In the genomic region with DNA sequence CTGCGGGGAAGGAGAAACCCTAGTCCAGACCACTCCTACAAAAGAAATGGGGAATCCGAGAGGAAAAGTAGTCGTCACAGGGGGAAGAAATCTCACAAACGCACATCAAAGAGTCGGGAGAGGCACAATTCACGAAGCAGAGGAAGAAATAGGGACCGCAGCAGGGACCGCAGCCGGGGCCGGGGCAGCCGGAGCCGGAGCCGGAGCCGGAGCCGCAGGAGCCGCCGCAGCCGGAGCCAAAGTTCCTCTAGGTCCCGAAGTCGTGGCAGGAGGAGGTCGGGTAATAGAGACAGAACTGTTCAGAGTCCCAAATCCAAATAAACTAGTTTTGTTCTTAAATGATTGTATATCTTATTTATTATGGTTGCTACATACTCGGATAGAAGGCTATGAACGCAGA, we compare ENCODE assay signal across 25 cellular contexts.
"Had no signal": no experiment of that assay in that cellular context is flagged by ENCODE, and none has a peak within 500 bp of the region (broad histone marks: within the 10 kb centered on the region; RNA-seq: fewer than 3 reads in every experiment).

No MANE protein-coding gene starts in this region.

- FAIRE-seq: islet of Langerhans, urothelium cell line had no signal

- ATAC-seq: activated CD4-positive, alpha-beta T cell treated with anti-CD3 and anti-CD28 coated beads for 36 hours; activated CD8-positive, alpha-beta memory T cell treated with anti-CD3 and anti-CD28 coated beads, Interleukin-2, amount 10 ng/mL, durations not matched to agents 7 days and 5 days; activated CD8-positive, alpha-beta T cell treated with anti-CD3 and anti-CD28 coated beads, Interleukin-2, amount 10 ng/mL, durations not matched to agents 7 days and 5 days; gastrocnemius medialis; left cardiac atrium; left ventricle myocardium superior; naive thymus-derived CD4-positive, alpha-beta T cell; right lobe of liver; stimulated activated naive CD8-positive, alpha-beta T cell treated with anti-CD3 and anti-CD28 coated beads, Interleukin-15, Interleukin-2, amounts not matched to agents 100 U/mL and 50 U/mL, for 24 hours; T-helper 17 cell had no signal

- H3K4me3 Mint-ChIP-seq: activated CD4-positive, alpha-beta T cell treated with anti-CD3 and anti-CD28 coated beads for 36 hours; activated CD8-positive, alpha-beta memory T cell treated with anti-CD3 and anti-CD28 coated beads, Interleukin-2, amount 10 ng/mL, durations not matched to agents 7 days and 5 days; activated CD8-positive, alpha-beta T cell treated with anti-CD3 and anti-CD28 coated beads, Interleukin-2, amount 10 ng/mL, durations not matched to agents 7 days and 5 days; activated naive CD4-positive, alpha-beta T cell treated with anti-CD3 and anti-CD28 coated beads for 36 hours; central memory CD8-positive, alpha-beta T cell; naive thymus-derived CD4-positive, alpha-beta T cell; T-helper 17 cell had no signal

- H3K27me3 ChIP-seq: dorsolateral prefrontal cortex, gastrocnemius medialis, right lobe of liver, testis had no signal

- H3K4me1 ChIP-seq: gastrocnemius medialis, right lobe of liver, testis had no signal

- H3K27ac ChIP-seq: dorsolateral prefrontal cortex, gastrocnemius medialis, right lobe of liver, testis had no signal

- H3K9me3 Mint-ChIP-seq: activated naive CD4-positive, alpha-beta T cell treated with anti-CD3 and anti-CD28 coated beads for 36 hours; central memory CD8-positive, alpha-beta T cell; naive thymus-derived CD4-positive, alpha-beta T cell had no signal

- DNase-seq: activated CD4-positive, alpha-beta T cell treated with anti-CD3 and anti-CD28 coated beads for 36 hours; activated CD4-positive, CD25-positive, alpha-beta regulatory T cell; activated CD8-positive, alpha-beta memory T cell treated with anti-CD3 and anti-CD28 coated beads, Interleukin-2, amount 10 ng/mL, durations not matched to agents 7 days and 5 days; activated CD8-positive, alpha-beta T cell treated with anti-CD3 and anti-CD28 coated beads, Interleukin-2, amount 10 ng/mL, durations not matched to agents 7 days and 5 days; activated effector memory CD4-positive, alpha-beta T cell treated with anti-CD3 and anti-CD28 coated beads, Interleukin-2, amount 50 U/mL, for 16 hours; activated naive CD4-positive, alpha-beta T cell treated with anti-CD3 and anti-CD28 coated beads for 36 hours; dorsolateral prefrontal cortex; effector memory CD4-positive, alpha-beta T cell; erythroblast; gastrocnemius medialis; glutamatergic neuron; left cardiac atrium; left ventricle myocardium superior; midbrain; naive thymus-derived CD4-positive, alpha-beta T cell; right lobe of liver; stimulated activated CD4-positive, alpha-beta T cell treated with anti-CD3 and anti-CD28 coated beads, Interleukin-4, amount 100 ng/mL, for 1 hour; stimulated activated naive CD8-positive, alpha-beta T cell treated with anti-CD3 and anti-CD28 coated beads, Interleukin-15, Interleukin-2, amounts not matched to agents 100 U/mL and 50 U/mL, for 24 hours; T-helper 17 cell; testis; trophoblast cell had no signal

- H3K4me3 ChIP-seq: dorsolateral prefrontal cortex, gastrocnemius medialis, right lobe of liver, testis had no signal

- H3K9me3 ChIP-seq: gastrocnemius medialis, right lobe of liver, testis had no signal

- H3K27ac Mint-ChIP-seq: activated CD4-positive, alpha-beta T cell treated with anti-CD3 and anti-CD28 coated beads for 36 hours; activated CD8-positive, alpha-beta memory T cell treated with anti-CD3 and anti-CD28 coated beads, Interleukin-2, amount 10 ng/mL, durations not matched to agents 7 days and 5 days; activated CD8-positive, alpha-beta T cell treated with anti-CD3 and anti-CD28 coated beads, Interleukin-2, amount 10 ng/mL, durations not matched to agents 7 days and 5 days; activated naive CD4-positive, alpha-beta T cell treated with anti-CD3 and anti-CD28 coated beads for 36 hours; progenitor cell of endocrine pancreas; T-helper 17 cell had no signal

- H3K27me3 Mint-ChIP-seq: activated CD4-positive, alpha-beta T cell treated with anti-CD3 and anti-CD28 coated beads for 36 hours; activated CD8-positive, alpha-beta memory T cell treated with anti-CD3 and anti-CD28 coated beads, Interleukin-2, amount 10 ng/mL, durations not matched to agents 7 days and 5 days; central memory CD8-positive, alpha-beta T cell; naive thymus-derived CD4-positive, alpha-beta T cell; progenitor cell of endocrine pancreas; T-helper 17 cell had no signal
